ENCODE assay signal across 7 cellular contexts in genomic region chr21:14533555-14534400, GRCh38.
DNase-seq lines count a peak whose midpoint lies in the region; ATAC-seq lines count a peak whose summit lies in the region.

No MANE protein-coding gene starts in this region.

- DNase-seq in OCI-M1 (lab: John Stamatoyannopoulos, UW) (peak; percentile 65), fibroblast of gingiva (ENCODE audit: low read depth) (peak; percentile 2), hepatic stellate cell (ENCODE audit: low spot score) (no peak), KG1 (lab: John Stamatoyannopoulos, UW) (no peak), NCI-H2171 (lab: John Stamatoyannopoulos, UW) (no peak)

- peak; percentile 90 for ATAC-seq in GM18867 (IDR thresholded peaks at IDR 0.05; ENCODE audit: unreplicated experiment)
- ATAC-seq in HG02588 (IDR thresholded peaks at IDR 0.05; ENCODE audit: unreplicated experiment): peak; percentile 83

Comparison
In these comparisons a context has a peak if more than half of its experiments do, and no peak if none do; other contexts are left out.
1. DNase-seq: peak in OCI-M1 (single experiment) and fibroblast of gingiva (single experiment); none in hepatic stellate cell (single experiment), KG1 (single experiment) and NCI-H2171 (single experiment).